9 cellular contexts compared by ENCODE assay signal in genomic region chr12:99911076-99911475, GRCh38.
DNase-seq lines count a peak whose midpoint lies in the region; ATAC-seq, FAIRE-seq and TF ChIP-seq lines count a peak whose summit lies in the region.
"Had no signal": no experiment of that assay in that cellular context is flagged by ENCODE, and none has a peak within 500 bp of the region (broad histone marks: within the 10 kb centered on the region; RNA-seq: fewer than 3 reads in every experiment).

No MANE protein-coding gene starts in this region.

- no peak overlapping the region for H3K14ac ChIP-seq in trophoblast cell (ENCODE audit: low read length)

- H3K9me3 ChIP-seq in RWPE2 (ENCODE audit: severe bottlenecking) (peaks cover under 1% of the 10 kb centered on the region), trophoblast cell (ENCODE audit: insufficient read depth, low read depth, low read length) (no peaks in the 10 kb centered on the region), small intestine (ENCODE audit: control insufficient read depth, low read depth) (no peaks in the 10 kb centered on the region)

- no peak overlapping the region for H2BK120ac ChIP-seq in trophoblast cell (ENCODE audit: insufficient read depth, low read length, poor library complexity)

- no peak overlapping the region for H2BK12ac ChIP-seq in trophoblast cell (ENCODE audit: low read length)

- peak; percentile 86 for ATAC-seq in RWPE2 (ENCODE audit: low read depth)
- no peak for ATAC-seq in HG02852 (IDR thresholded peaks at IDR 0.05; ENCODE audit: unreplicated experiment)
- ATAC-seq: activated CD8-positive, alpha-beta T cell treated with anti-CD3 and anti-CD28 coated beads, Interleukin-2, amount 10 ng/mL, durations not matched to agents 7 days and 5 days had no signal

- H3K4me3 ChIP-seq in RWPE2 (ENCODE audit: severe bottlenecking), result no peak overlapping the region
- no peak overlapping the region for H3K4me3 ChIP-seq in fibroblast of villous mesenchyme (ENCODE audit: low read depth, low read length)
- no peak overlapping the region for H3K4me3 ChIP-seq in trophoblast cell (ENCODE audit: low read depth, low read length)
- H3K4me3 ChIP-seq in small intestine (ENCODE audit: low read depth in 1 of 2, low read length in 2 of 2), result no peak overlapping the region

- H3K18ac ChIP-seq in trophoblast cell (ENCODE audit: low read length), result no peak overlapping the region

- H2AFZ ChIP-seq in trophoblast cell (ENCODE audit: insufficient read depth, low read length, poor library complexity), result no peak overlapping the region

- H3K36me3 ChIP-seq in RWPE2 (ENCODE audit: low read depth), result no peaks in the 10 kb centered on the region
- no peaks in the 10 kb centered on the region for H3K36me3 ChIP-seq in trophoblast cell (ENCODE audit: control insufficient read depth in 1 of 2, insufficient read depth in 2 of 2, low read length in 2 of 2)
- no peaks in the 10 kb centered on the region for H3K36me3 ChIP-seq in small intestine (ENCODE audit: control insufficient read depth in 2 of 2, insufficient read depth in 2 of 2, low read length in 2 of 2)

- H3K23ac ChIP-seq in trophoblast cell (ENCODE audit: low read length), result no peak overlapping the region

- H4K8ac ChIP-seq in trophoblast cell (ENCODE audit: low read depth, low read length), result no peak overlapping the region

- no CpG with 5 or more reads among the region's 3 CpGs for WGBS in trophoblast cell (ENCODE audit: extremely low coverage, insufficient coverage, insufficient read length)
- 41 to 45% (median 42%) methylated on average over 3 of the region's 3 CpGs for WGBS in small intestine, 3 donors

- H3K79me2 ChIP-seq in trophoblast cell (ENCODE audit: control insufficient read depth, insufficient read depth, low read length, poor library complexity), result no peaks in the 10 kb centered on the region

- no peak overlapping the region for H3K9ac ChIP-seq in trophoblast cell (ENCODE audit: low read length)

- H2AK5ac ChIP-seq in trophoblast cell (ENCODE audit: low read length), result no peak overlapping the region

- H3K4me2 ChIP-seq in trophoblast cell (ENCODE audit: low read length), result no peak overlapping the region

- H4K12ac ChIP-seq in trophoblast cell (ENCODE audit: low read depth, low read length), result no peak overlapping the region

- no peak overlapping the region for H3K27ac ChIP-seq in RWPE2 (ENCODE audit: poor library complexity, severe bottlenecking)
- H3K27ac ChIP-seq in trophoblast cell (ENCODE audit: low read depth, low read length), result no peak overlapping the region
- H3K27ac ChIP-seq in small intestine (ENCODE audit: low read depth in 1 of 2, low read length in 1 of 2), result no peak overlapping the region

- no peak for TF ChIP-seq CTCF in RWPE2 (IDR thresholded peaks at IDR 0.05; ENCODE audit: poor library complexity, severe bottlenecking)
- no peak for TF ChIP-seq CTCF in fibroblast of villous mesenchyme (IDR thresholded peaks at IDR 0.05; ENCODE audit: insufficient read depth, low read depth, low read length)

- H2BK5ac ChIP-seq in trophoblast cell (ENCODE audit: low read depth, low read length, poor library complexity), result no peak overlapping the region

- H3K4me1 ChIP-seq in RWPE2 (ENCODE audit: insufficient read depth, poor library complexity, severe bottlenecking) (no peaks in the 10 kb centered on the region), trophoblast cell (ENCODE audit: control insufficient read depth in 1 of 2, insufficient read depth in 2 of 2, low read length in 2 of 2) (peaks cover 2 to 3% of the 10 kb centered on the region in 2 experiments), small intestine (ENCODE audit: control insufficient read depth in 2 of 2, insufficient read depth in 1 of 2, low read depth in 1 of 2, low read length in 1 of 2) (no peaks in the 10 kb centered on the region)

- H3K27me3 ChIP-seq in RWPE2 (ENCODE audit: insufficient read depth, poor library complexity, severe bottlenecking) (no peaks in the 10 kb centered on the region), trophoblast cell (ENCODE audit: insufficient read depth, low read length) (no peaks in the 10 kb centered on the region), small intestine (ENCODE audit: control insufficient read depth in 2 of 2, insufficient read depth in 2 of 2, low read length in 2 of 2) (no peaks in the 10 kb centered on the region)

- H4K91ac ChIP-seq in trophoblast cell (ENCODE audit: low read depth, low read length), result no peak overlapping the region

- peak; percentile 89 for DNase-seq in AG20443 (ENCODE audit: low spot score)
- no peak for DNase-seq in RWPE2 (ENCODE audit: low spot score)
- DNase-seq in fibroblast of villous mesenchyme (ENCODE audit: low read depth), result peak; percentile 83
- DNase-seq in trophoblast cell, result peak; percentile 33 to 66
- no peak for DNase-seq in activated CD8-positive, alpha-beta memory T cell treated with anti-CD3 and anti-CD28 coated beads, Interleukin-2, amount 50 U/mL, for 4 hours
- no peak for DNase-seq in hippocampal formation (lab: John Stamatoyannopoulos, UW)
- no peak for DNase-seq in small intestine
- DNase-seq: activated CD8-positive, alpha-beta T cell treated with anti-CD3 and anti-CD28 coated beads, Interleukin-2, amount 10 ng/mL, durations not matched to agents 7 days and 5 days had no signal

- FAIRE-seq in small intestine (lab: Jason Lieb, UNC), result no peak

- no peak overlapping the region for H3K4ac ChIP-seq in trophoblast cell (ENCODE audit: low read depth, low read length)

- peaks cover 1% of the 10 kb centered on the region for H3K79me1 ChIP-seq in trophoblast cell (ENCODE audit: low read length)

Comparison
In these comparisons a context has a peak if more than half of its experiments do, and no peak if none do; other contexts are left out.
1. DNase-seq: peak in AG20443 (single experiment), fibroblast of villous mesenchyme (single experiment) and trophoblast cell (2 of 2); none in RWPE2 (single experiment), activated CD8-positive, alpha-beta memory T cell treated with anti-CD3 and anti-CD28 coated beads, Interleukin-2, amount 50 U/mL, for 4 hours (single experiment), hippocampal formation (0 of 2) and small intestine (single experiment).